8 cellular contexts compared by ENCODE assay signal in the genomic region with DNA sequence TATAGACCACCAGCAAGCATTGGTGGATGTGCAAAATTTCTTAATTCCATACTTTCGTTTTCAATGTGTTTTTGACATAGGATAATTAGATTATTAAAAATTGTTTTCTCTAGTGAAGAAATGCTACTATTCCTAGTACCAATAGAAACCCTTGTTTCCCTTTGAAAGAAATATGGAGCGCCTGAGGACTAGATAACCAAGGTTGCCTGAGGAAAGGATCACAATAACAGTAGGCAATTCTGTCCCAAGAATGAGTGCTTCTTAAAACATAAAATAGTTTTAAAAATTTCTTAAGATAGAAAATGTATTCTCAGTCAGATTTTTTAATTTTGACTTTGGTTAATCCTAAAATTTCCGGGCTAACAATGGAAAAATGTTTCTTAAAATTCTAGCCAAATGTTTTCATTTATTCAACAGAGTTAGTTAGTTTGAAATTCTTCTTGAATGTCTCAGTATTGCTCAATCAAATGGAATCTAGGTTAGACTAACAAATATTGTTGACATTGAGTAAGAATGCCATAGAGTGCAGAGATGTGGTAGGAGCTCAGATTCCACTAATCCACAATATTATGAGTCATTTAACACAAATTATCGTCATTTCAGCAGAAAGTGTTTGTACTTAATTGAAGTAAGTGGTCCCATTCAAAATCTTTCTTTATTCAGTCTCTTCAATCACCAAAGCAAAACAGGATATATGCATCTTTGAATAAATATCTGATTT.
DNase-seq lines count a peak whose midpoint lies in the region; ATAC-seq, FAIRE-seq and TF ChIP-seq lines count a peak whose summit lies in the region.
"Had no signal": no experiment of that assay in that cellular context is flagged by ENCODE, and none has a peak within 500 bp of the region (broad histone marks: within the 10 kb centered on the region; RNA-seq: fewer than 3 reads in every experiment).

No MANE protein-coding gene starts in this region.

- TF ChIP-seq CTCF in SK-N-SH (IDR thresholded peaks at IDR 0.05) (no peak), smooth muscle cell (IDR thresholded peaks at IDR 0.05; ENCODE audit: borderline replicate concordance, insufficient read depth, poor library complexity, severe bottlenecking) (no peak)

- DNase-seq in H54 (ENCODE audit: insufficient read length, low spot score), result peak; percentile 3
- no peak for DNase-seq in SK-N-SH
- peak; percentile 54 for DNase-seq in foreskin melanocyte
- DNase-seq in smooth muscle cell (lab: John Stamatoyannopoulos, UW; ENCODE audit: unreplicated experiment), result no peak
- no peak for DNase-seq in MG63
- no peak for DNase-seq in inferior parietal cortex (ENCODE audit: extremely low spot score)
- DNase-seq: NCI-H774 had no signal

- H3K36me3 ChIP-seq in SK-N-SH (replicated peaks in 1 of 2; ENCODE audit: control insufficient read depth in 1 of 2, insufficient read depth in 2 of 2, low read length in 1 of 2), result no peaks in the 10 kb centered on the region
- H3K36me3 ChIP-seq in smooth muscle cell (ENCODE audit: low read depth), result no peaks in the 10 kb centered on the region
- H3K36me3 ChIP-seq in MG63, result no peaks in the 10 kb centered on the region

- H3K79me2 ChIP-seq in SK-N-SH (ENCODE audit: insufficient read depth) (no peaks in the 10 kb centered on the region), smooth muscle cell (ENCODE audit: low read depth) (no peaks in the 10 kb centered on the region)

- H3K27me3 ChIP-seq in SK-N-SH (ENCODE audit: insufficient read depth) (no peaks in the 10 kb centered on the region), smooth muscle cell (ENCODE audit: low read depth) (no peaks in the 10 kb centered on the region), MG63 (no peaks in the 10 kb centered on the region)

- H3K27ac ChIP-seq in SK-N-SH (ENCODE audit: low read depth in 2 of 2, low read length in 1 of 2), result peak overlapping the region in 1 of 2 experiments; percentile 34; a peak in 1 of 4 replicates
- peak overlapping the region; percentile 86 for H3K27ac ChIP-seq in smooth muscle cell (ENCODE audit: low read depth)

- H3K9ac ChIP-seq in SK-N-SH (no peak overlapping the region), smooth muscle cell (ENCODE audit: low read depth) (no peak overlapping the region)

- POLR2A ChIA-PET in SK-N-SH (lab: Yijun Ruan, JAX), result no interaction called here

- H4K20me1 ChIP-seq in SK-N-SH (ENCODE audit: insufficient read depth) (no peaks in the 10 kb centered on the region), smooth muscle cell (ENCODE audit: low read depth) (no peaks in the 10 kb centered on the region)

- no peaks in the 10 kb centered on the region for H3K9me3 ChIP-seq in SK-N-SH
- no peaks in the 10 kb centered on the region for H3K9me3 ChIP-seq in smooth muscle cell (replicated peaks; ENCODE audit: low read depth)
- H3K9me3 ChIP-seq in MG63, result peaks cover 2% of the 10 kb centered on the region; the same call in 1 of the 2 replicates

- H3K4me2 ChIP-seq in SK-N-SH (no peak overlapping the region), smooth muscle cell (peak overlapping the region; percentile 61)

- TF ChIP-seq EP300 in SK-N-SH (IDR thresholded peaks at IDR 0.05; ENCODE audit: borderline replicate concordance in 1 of 2, low read depth in 1 of 2, low read length in 1 of 2), result no peak

- H2AFZ ChIP-seq in SK-N-SH (ENCODE audit: low read depth) (no peak overlapping the region), smooth muscle cell (ENCODE audit: low read depth) (no peak overlapping the region)

- no peak for TF ChIP-seq POLR2A in H54 (IDR thresholded peaks at IDR 0.05; ENCODE audit: low read depth, low read length)

- H3K9me2 ChIP-seq in SK-N-SH, result no peaks in the 10 kb centered on the region

- WGBS in SK-N-SH (ENCODE audit: low lambda C conversion rate), result 46% methylated on average over 4 of the region's 4 CpGs
- WGBS in smooth muscle cell (ENCODE audit: low lambda C conversion rate), result 64% methylated on average over 4 of the region's 4 CpGs

- ATAC-seq in GM21360 (IDR thresholded peaks at IDR 0.05; ENCODE audit: unreplicated experiment), result no peak

- FAIRE-seq in H54 (lab: Jason Lieb, UNC), result peak; percentile 50

- no peak for TF ChIP-seq RAD21 in SK-N-SH (IDR thresholded peaks at IDR 0.05; ENCODE audit: low read length)

- peaks cover 0 to 5% of the 10 kb centered on the region in 2 experiments; a peak in 1 of 4 replicates for H3K4me1 ChIP-seq in SK-N-SH (ENCODE audit: control insufficient read depth in 1 of 2, insufficient read depth in 2 of 2, low read depth in 1 of 2, low read length in 1 of 2)
- peaks cover 3% of the 10 kb centered on the region for H3K4me1 ChIP-seq in smooth muscle cell (ENCODE audit: low read depth)

- H3K4me3 ChIP-seq in SK-N-SH (ENCODE audit: low read depth in 2 of 2, low read length in 1 of 2), result no peak overlapping the region
- peak overlapping the region; percentile 6 for H3K4me3 ChIP-seq in smooth muscle cell
- no peak overlapping the region for H3K4me3 ChIP-seq in MG63

- CTCF ChIA-PET in SK-N-SH (lab: Yijun Ruan, JAX), result interaction anchor here (1.2 kb wide), 1 partner anchor 14 kb away, joined by 3 read pairs; no protein-coding TSS in a partner anchor

- H3F3A ChIP-seq in SK-N-SH (replicated peaks; ENCODE audit: insufficient read depth) (peaks cover 7% of the 10 kb centered on the region), smooth muscle cell (ENCODE audit: low read depth) (no peaks in the 10 kb centered on the region)

TF ChIP-seq in SK-N-SH, 30 proteins besides CTCF, POLR2A, EP300 and RAD21:
- TF ChIP-seq TCF12 (IDR thresholded peaks at IDR 0.05) (peak; percentile 38; the same call in 1 of the 2 replicates), FOSL2 (IDR thresholded peaks at IDR 0.05; ENCODE audit: borderline replicate concordance, low read depth) (peak; percentile 33; the same call in 1 of the 2 replicates), MXI1 (IDR thresholded peaks at IDR 0.05; ENCODE audit: low read depth, low read length) (no peak), JUND (IDR thresholded peaks at IDR 0.05) (peak; percentile 46), ELF1 (IDR thresholded peaks at IDR 0.05) (no peak), RXRA (IDR thresholded peaks at IDR 0.05; ENCODE audit: borderline replicate concordance, low read depth) (no peak), RFX5 (IDR thresholded peaks at IDR 0.05; ENCODE audit: low read length) (no peak), TEAD4 (IDR thresholded peaks at IDR 0.05; ENCODE audit: borderline replicate concordance, insufficient read depth) (0 out of 2 replicates have a peak, but pooled peaks have one; percentile 50), SMC3 (IDR thresholded peaks at IDR 0.05; ENCODE audit: low read depth, low read length) (no peak)
- TF ChIP-seq, protein P1, sequence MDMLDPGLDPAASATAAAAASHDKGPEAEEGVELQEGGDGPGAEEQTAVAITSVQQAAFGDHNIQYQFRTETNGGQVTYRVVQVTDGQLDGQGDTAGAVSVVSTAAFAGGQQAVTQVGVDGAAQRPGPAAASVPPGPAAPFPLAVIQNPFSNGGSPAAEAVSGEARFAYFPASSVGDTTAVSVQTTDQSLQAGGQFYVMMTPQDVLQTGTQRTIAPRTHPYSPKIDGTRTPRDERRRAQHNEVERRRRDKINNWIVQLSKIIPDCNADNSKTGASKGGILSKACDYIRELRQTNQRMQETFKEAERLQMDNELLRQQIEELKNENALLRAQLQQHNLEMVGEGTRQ (IDR thresholded peaks at IDR 0.05; ENCODE audit: borderline replicate concordance, low read depth, low read length), result no peak
- TF ChIP-seq, protein P2, sequence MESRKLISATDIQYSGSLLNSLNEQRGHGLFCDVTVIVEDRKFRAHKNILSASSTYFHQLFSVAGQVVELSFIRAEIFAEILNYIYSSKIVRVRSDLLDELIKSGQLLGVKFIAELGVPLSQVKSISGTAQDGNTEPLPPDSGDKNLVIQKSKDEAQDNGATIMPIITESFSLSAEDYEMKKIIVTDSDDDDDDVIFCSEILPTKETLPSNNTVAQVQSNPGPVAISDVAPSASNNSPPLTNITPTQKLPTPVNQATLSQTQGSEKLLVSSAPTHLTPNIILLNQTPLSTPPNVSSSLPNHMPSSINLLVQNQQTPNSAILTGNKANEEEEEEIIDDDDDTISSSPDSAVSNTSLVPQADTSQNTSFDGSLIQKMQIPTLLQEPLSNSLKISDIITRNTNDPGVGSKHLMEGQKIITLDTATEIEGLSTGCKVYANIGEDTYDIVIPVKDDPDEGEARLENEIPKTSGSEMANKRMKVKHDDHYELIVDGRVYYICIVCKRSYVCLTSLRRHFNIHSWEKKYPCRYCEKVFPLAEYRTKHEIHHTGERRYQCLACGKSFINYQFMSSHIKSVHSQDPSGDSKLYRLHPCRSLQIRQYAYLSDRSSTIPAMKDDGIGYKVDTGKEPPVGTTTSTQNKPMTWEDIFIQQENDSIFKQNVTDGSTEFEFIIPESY (IDR thresholded peaks at IDR 0.05; ENCODE audit: borderline replicate concordance, low read depth), result no peak
- TF ChIP-seq, protein P3, sequence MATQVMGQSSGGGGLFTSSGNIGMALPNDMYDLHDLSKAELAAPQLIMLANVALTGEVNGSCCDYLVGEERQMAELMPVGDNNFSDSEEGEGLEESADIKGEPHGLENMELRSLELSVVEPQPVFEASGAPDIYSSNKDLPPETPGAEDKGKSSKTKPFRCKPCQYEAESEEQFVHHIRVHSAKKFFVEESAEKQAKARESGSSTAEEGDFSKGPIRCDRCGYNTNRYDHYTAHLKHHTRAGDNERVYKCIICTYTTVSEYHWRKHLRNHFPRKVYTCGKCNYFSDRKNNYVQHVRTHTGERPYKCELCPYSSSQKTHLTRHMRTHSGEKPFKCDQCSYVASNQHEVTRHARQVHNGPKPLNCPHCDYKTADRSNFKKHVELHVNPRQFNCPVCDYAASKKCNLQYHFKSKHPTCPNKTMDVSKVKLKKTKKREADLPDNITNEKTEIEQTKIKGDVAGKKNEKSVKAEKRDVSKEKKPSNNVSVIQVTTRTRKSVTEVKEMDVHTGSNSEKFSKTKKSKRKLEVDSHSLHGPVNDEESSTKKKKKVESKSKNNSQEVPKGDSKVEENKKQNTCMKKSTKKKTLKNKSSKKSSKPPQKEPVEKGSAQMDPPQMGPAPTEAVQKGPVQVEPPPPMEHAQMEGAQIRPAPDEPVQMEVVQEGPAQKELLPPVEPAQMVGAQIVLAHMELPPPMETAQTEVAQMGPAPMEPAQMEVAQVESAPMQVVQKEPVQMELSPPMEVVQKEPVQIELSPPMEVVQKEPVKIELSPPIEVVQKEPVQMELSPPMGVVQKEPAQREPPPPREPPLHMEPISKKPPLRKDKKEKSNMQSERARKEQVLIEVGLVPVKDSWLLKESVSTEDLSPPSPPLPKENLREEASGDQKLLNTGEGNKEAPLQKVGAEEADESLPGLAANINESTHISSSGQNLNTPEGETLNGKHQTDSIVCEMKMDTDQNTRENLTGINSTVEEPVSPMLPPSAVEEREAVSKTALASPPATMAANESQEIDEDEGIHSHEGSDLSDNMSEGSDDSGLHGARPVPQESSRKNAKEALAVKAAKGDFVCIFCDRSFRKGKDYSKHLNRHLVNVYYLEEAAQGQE (IDR thresholded peaks at IDR 0.05; ENCODE audit: low read depth, low read length), result no peak

Comparison
In these comparisons a context has a peak if more than half of its experiments do, and no peak if none do; other contexts are left out.
1. DNase-seq: peak in H54 (single experiment) and foreskin melanocyte (single experiment); none in SK-N-SH (single experiment), smooth muscle cell (single experiment), MG63 (single experiment) and inferior parietal cortex (single experiment).